2 cellular contexts compared by ENCODE assay signal in genomic region chr2:166373539-166373938, GRCh38.
TF ChIP-seq lines count a peak whose summit lies in the region.

No MANE protein-coding gene starts in this region.

TF ChIP-seq in IMR-90, 13 proteins besides CTCF, POLR2A, EP300 and RAD21:
- no peak for TF ChIP-seq RCOR1 (IDR thresholded peaks at IDR 0.05; ENCODE audit: insufficient replicate concordance, low read length)
- no peak for TF ChIP-seq FOS (IDR thresholded peaks at IDR 0.05; ENCODE audit: low read depth, low read length)
- TF ChIP-seq MAFK (IDR thresholded peaks at IDR 0.05; ENCODE audit: low read depth, low read length) = no peak
- no peak for TF ChIP-seq NFE2L2 (IDR thresholded peaks at IDR 0.05; ENCODE audit: low read depth, low read length)
- TF ChIP-seq ELK1 (IDR thresholded peaks at IDR 0.05; ENCODE audit: borderline replicate concordance, low read depth, low read length) = no peak
- no peak for TF ChIP-seq CEBPB (IDR thresholded peaks at IDR 0.05; ENCODE audit: low read depth, low read length)
- no peak for TF ChIP-seq MAZ (IDR thresholded peaks at IDR 0.05; ENCODE audit: borderline replicate concordance, low read depth, low read length)
- TF ChIP-seq BHLHE40 (IDR thresholded peaks at IDR 0.05; ENCODE audit: low read depth, low read length) = no peak
- no peak for TF ChIP-seq MXI1 (IDR thresholded peaks at IDR 0.05; ENCODE audit: borderline replicate concordance, low read depth, low read length)
- no peak for TF ChIP-seq CHD1 (IDR thresholded peaks at IDR 0.05; ENCODE audit: low read depth, low read length)
- no peak for TF ChIP-seq RFX5 (IDR thresholded peaks at IDR 0.05; ENCODE audit: low read depth, low read length)
- TF ChIP-seq, protein P1, sequence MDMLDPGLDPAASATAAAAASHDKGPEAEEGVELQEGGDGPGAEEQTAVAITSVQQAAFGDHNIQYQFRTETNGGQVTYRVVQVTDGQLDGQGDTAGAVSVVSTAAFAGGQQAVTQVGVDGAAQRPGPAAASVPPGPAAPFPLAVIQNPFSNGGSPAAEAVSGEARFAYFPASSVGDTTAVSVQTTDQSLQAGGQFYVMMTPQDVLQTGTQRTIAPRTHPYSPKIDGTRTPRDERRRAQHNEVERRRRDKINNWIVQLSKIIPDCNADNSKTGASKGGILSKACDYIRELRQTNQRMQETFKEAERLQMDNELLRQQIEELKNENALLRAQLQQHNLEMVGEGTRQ (IDR thresholded peaks at IDR 0.05; ENCODE audit: low read depth, low read length) = no peak
- no peak for TF ChIP-seq SMC3 (IDR thresholded peaks at IDR 0.05; ENCODE audit: low read depth, low read length)

TF ChIP-seq in K562, 482 proteins besides CTCF, POLR2A, EP300 and RAD21:
- no peak for TF ChIP-seq DDX20 (tag; IDR thresholded peaks at IDR 0.05; ENCODE audit: low read depth)
- peak; percentile 39 for TF ChIP-seq MEIS2 (IDR thresholded peaks at IDR 0.05; ENCODE audit: partially characterized antibody)
